ENCODE assay signal across 14 cellular contexts in genomic region chrX:40087574-40088298, GRCh38. TPM values are rescaled to one million over a fixed set of nuclear protein-coding genes. Genes with fewer than 3 reads are reported as not detected.
DNase-seq lines count a peak whose midpoint lies in the region; ATAC-seq and TF ChIP-seq lines count a peak whose summit lies in the region.
"Had no signal": no experiment of that assay in that cellular context is flagged by ENCODE, and none has a peak within 500 bp of the region (broad histone marks: within the 10 kb centered on the region; RNA-seq: fewer than 3 reads in every experiment).

No MANE protein-coding gene starts in this region.

- H3K4me2 ChIP-seq in fibroblast of lung (ENCODE audit: extremely low read depth, insufficient read depth, low read length) (peak overlapping the region; percentile 71), osteoblast (ENCODE audit: insufficient read depth, low read length) (no peak overlapping the region)

- no peak overlapping the region for H3K4me3 ChIP-seq in CD4-positive, CD25-positive, alpha-beta regulatory T cell (ENCODE audit: low read depth, low read length)
- H3K4me3 ChIP-seq in SJCRH30 (peak overlapping the region; percentile 34), fibroblast of lung (replicated peaks in 1 of 4; ENCODE audit: control extremely low read depth in 1 of 4, insufficient read depth in 1 of 4, low read depth in 3 of 4, low read length in 4 of 4) (no peak overlapping the region), osteoblast (ENCODE audit: insufficient read depth, low read length) (no peak overlapping the region), psoas muscle (no peak overlapping the region)
- H3K4me3 ChIP-seq: heart left ventricle, upper lobe of right lung had no signal

- H3K79me2 ChIP-seq in fibroblast of lung (ENCODE audit: control insufficient read depth, insufficient read depth, low read length), result peaks cover 4% of the 10 kb centered on the region
- peaks cover 86% of the 10 kb centered on the region for H3K79me2 ChIP-seq in osteoblast (ENCODE audit: insufficient read depth, low read length)

- no peak for DNase-seq in CD4-positive, CD25-positive, alpha-beta regulatory T cell
- DNase-seq in SJCRH30 (no peak), fibroblast of lung (ENCODE audit: low read depth in 2 of 2) (peak in 1 of 2 donors; percentile 55), osteoblast (ENCODE audit: insufficient read length, low spot score, missing footprints) (peak; percentile 77), psoas muscle (no peak), RPMI8226 (no peak), Calu3 (no peak)
- DNase-seq: activated CD8-positive, alpha-beta T cell treated with anti-CD3 and anti-CD28 coated beads, Interleukin-2, amount 10 ng/mL, durations not matched to agents 7 days and 5 days; activated gamma-delta T cell treated with Interleukin-2 at 50 U/mL for 16 hours; heart left ventricle; NCI-H1694 treated with DMSO at 0.1 percent for 48 hours; upper lobe of right lung had no signal

- H3K4me1 Mint-ChIP-seq in CD4-positive, CD25-positive, alpha-beta regulatory T cell, result peaks cover 20 to 79% (median 41%) of the 10 kb centered on the region in 4 donors
- peaks cover 58% of the 10 kb centered on the region for H3K4me1 Mint-ChIP-seq in stimulated activated memory B cell treated with anti-CD40 and anti-IgM and Interleukin-4, amounts not matched to agents 10 μg/mL and 1 μg/mL and 100 μg/mL, for 72 hours
- H3K4me1 Mint-ChIP-seq in Calu3 (ENCODE audit: low read depth, unreplicated experiment), result peaks cover 14% of the 10 kb centered on the region

- no peaks in the 10 kb centered on the region for H4K20me1 ChIP-seq in fibroblast of lung (ENCODE audit: control insufficient read depth, extremely low read depth, insufficient read depth, low read length)
- H4K20me1 ChIP-seq in osteoblast (ENCODE audit: insufficient read depth, low read length), result peaks cover 59% of the 10 kb centered on the region

- no peaks in the 10 kb centered on the region for H3K27me3 Mint-ChIP-seq in CD4-positive, CD25-positive, alpha-beta regulatory T cell
- no peaks in the 10 kb centered on the region for H3K27me3 Mint-ChIP-seq in stimulated activated memory B cell treated with anti-CD40 and anti-IgM and Interleukin-4, amounts not matched to agents 10 μg/mL and 1 μg/mL and 100 μg/mL, for 72 hours
- peaks cover 6% of the 10 kb centered on the region for H3K27me3 Mint-ChIP-seq in Calu3 (ENCODE audit: unreplicated experiment)

- TF ChIP-seq CTCF in fibroblast of lung (conservative IDR thresholded peaks at IDR 0.05 in 1 of 2, IDR thresholded peaks at IDR 0.05 in 1 of 2; ENCODE audit: low read depth in 1 of 2, low read length in 2 of 2) (no peak), osteoblast (IDR thresholded peaks at IDR 0.05; ENCODE audit: extremely low read depth, low read depth, low read length) (no peak), psoas muscle (IDR thresholded peaks at IDR 0.05) (no peak), Calu3 (IDR thresholded peaks at IDR 0.05; ENCODE audit: unreplicated experiment) (no peak)

- H3K27ac Mint-ChIP-seq in CD4-positive, CD25-positive, alpha-beta regulatory T cell, result peak overlapping the region in 2 of 3 donors; percentile 31 to 80
- no peak overlapping the region for H3K27ac Mint-ChIP-seq in stimulated activated memory B cell treated with anti-CD40 and anti-IgM and Interleukin-4, amounts not matched to agents 10 μg/mL and 1 μg/mL and 100 μg/mL, for 72 hours
- H3K27ac Mint-ChIP-seq in Calu3 (ENCODE audit: unreplicated experiment), result no peak overlapping the region
- H3K27ac Mint-ChIP-seq: activated CD8-positive, alpha-beta T cell treated with anti-CD3 and anti-CD28 coated beads, Interleukin-2, amount 10 ng/mL, durations not matched to agents 7 days and 5 days had no signal

- H3K4me1 ChIP-seq in CD4-positive, CD25-positive, alpha-beta regulatory T cell (ENCODE audit: control insufficient read depth, insufficient read depth, low read length, poor library complexity, severe bottlenecking), result peaks cover 75% of the 10 kb centered on the region
- peaks cover 17% of the 10 kb centered on the region for H3K4me1 ChIP-seq in SJCRH30
- peaks cover 31% of the 10 kb centered on the region for H3K4me1 ChIP-seq in fibroblast of lung (ENCODE audit: control insufficient read depth, extremely low read depth, insufficient read depth, low read length)
- peaks cover 23% of the 10 kb centered on the region for H3K4me1 ChIP-seq in osteoblast (ENCODE audit: insufficient read depth, low read length)
- H3K4me1 ChIP-seq in psoas muscle, result peaks cover 30% of the 10 kb centered on the region

- H3K9me3 ChIP-seq in CD4-positive, CD25-positive, alpha-beta regulatory T cell (ENCODE audit: control insufficient read depth in 2 of 2, low read length in 2 of 2), result no peaks in the 10 kb centered on the region
- H3K9me3 ChIP-seq in SJCRH30 (replicated peaks) (no peaks in the 10 kb centered on the region), fibroblast of lung (ENCODE audit: control insufficient read depth, insufficient read depth, low read depth, low read length) (no peaks in the 10 kb centered on the region), osteoblast (ENCODE audit: low read depth, low read length) (no peaks in the 10 kb centered on the region), psoas muscle (no peaks in the 10 kb centered on the region)
- H3K9me3 ChIP-seq: heart left ventricle, neutrophil, upper lobe of right lung had no signal

- no peak overlapping the region for H3K9ac ChIP-seq in fibroblast of lung (ENCODE audit: insufficient read depth, low read length)

- no peaks in the 10 kb centered on the region for H3K36me3 ChIP-seq in CD4-positive, CD25-positive, alpha-beta regulatory T cell (ENCODE audit: control insufficient read depth, insufficient read depth, low read length)
- H3K36me3 ChIP-seq in SJCRH30 (no peaks in the 10 kb centered on the region; the same call in 1 of the 2 replicates), fibroblast of lung (ENCODE audit: control insufficient read depth, insufficient read depth, low read length) (no peaks in the 10 kb centered on the region), osteoblast (ENCODE audit: insufficient read depth, low read length) (no peaks in the 10 kb centered on the region), psoas muscle (ENCODE audit: insufficient read depth in 1 of 2, low read depth in 1 of 2) (no peaks in the 10 kb centered on the region)
- H3K36me3 ChIP-seq: heart left ventricle, neutrophil, upper lobe of right lung had no signal

- no peaks in the 10 kb centered on the region for H3K36me3 Mint-ChIP-seq in CD4-positive, CD25-positive, alpha-beta regulatory T cell
- H3K36me3 Mint-ChIP-seq in stimulated activated memory B cell treated with anti-CD40 and anti-IgM and Interleukin-4, amounts not matched to agents 10 μg/mL and 1 μg/mL and 100 μg/mL, for 72 hours, result peaks cover 5% of the 10 kb centered on the region
- peaks cover 7% of the 10 kb centered on the region for H3K36me3 Mint-ChIP-seq in Calu3 (ENCODE audit: insufficient read depth, unreplicated experiment)

- WGBS in psoas muscle, 3 donors, result 28 to 60% (median 58%) methylated on average over 11 of the region's 11 CpGs

- BruUV-seq in Calu3 (replicated peaks; lab: Mats Ljungman, UMichigan), result no TSS peak

- peak overlapping the region in 2 of 4 donors; percentile 21 to 86 for H3K4me3 Mint-ChIP-seq in CD4-positive, CD25-positive, alpha-beta regulatory T cell
- H3K4me3 Mint-ChIP-seq in stimulated activated memory B cell treated with anti-CD40 and anti-IgM and Interleukin-4, amounts not matched to agents 10 μg/mL and 1 μg/mL and 100 μg/mL, for 72 hours, result no peak overlapping the region
- no peak overlapping the region for H3K4me3 Mint-ChIP-seq in Calu3 (ENCODE audit: low read depth, unreplicated experiment)
- H3K4me3 Mint-ChIP-seq: activated CD8-positive, alpha-beta T cell treated with anti-CD3 and anti-CD28 coated beads, Interleukin-2, amount 10 ng/mL, durations not matched to agents 7 days and 5 days had no signal

- no peaks in the 10 kb centered on the region for H3K9me3 Mint-ChIP-seq in CD4-positive, CD25-positive, alpha-beta regulatory T cell
- no peaks in the 10 kb centered on the region for H3K9me3 Mint-ChIP-seq in stimulated activated memory B cell treated with anti-CD40 and anti-IgM and Interleukin-4, amounts not matched to agents 10 μg/mL and 1 μg/mL and 100 μg/mL, for 72 hours
- H3K9me3 Mint-ChIP-seq in Calu3 (ENCODE audit: low read depth, unreplicated experiment), result no peaks in the 10 kb centered on the region

- intact Hi-C loops in psoas muscle (cut with DNase I), result no loop called here
- intact Hi-C loops in Calu3 (cut with micrococcal nuclease; ENCODE audit: unreplicated experiment), result loop anchor here (5.0 to 10.0 kb wide), 2 partner anchors 73 to 80 kb away; no protein-coding TSS in a partner anchor

- CTCF ChIA-PET in Calu3 (lab: Charles Lee), result interaction anchor here (1.2 kb wide), 1 partner anchor 10 kb away, joined by 5 read pairs; the partner anchor contains the start of gene BCOR

- H3K27me3 ChIP-seq in CD4-positive, CD25-positive, alpha-beta regulatory T cell (ENCODE audit: control insufficient read depth, insufficient read depth, low read length), result no peaks in the 10 kb centered on the region
- H3K27me3 ChIP-seq in SJCRH30 (no peaks in the 10 kb centered on the region), fibroblast of lung (ENCODE audit: control insufficient read depth, insufficient read depth, low read length) (no peaks in the 10 kb centered on the region), osteoblast (ENCODE audit: insufficient read depth, low read length) (peaks cover 40% of the 10 kb centered on the region), psoas muscle (ENCODE audit: insufficient read depth in 3 of 3, low read length in 2 of 3) (peaks cover 0 to 78% (median 0%) of the 10 kb centered on the region in 3 donors)
- H3K27me3 ChIP-seq: neutrophil, upper lobe of right lung had no signal

- H2AFZ ChIP-seq in fibroblast of lung (ENCODE audit: low read length) (no peak overlapping the region), osteoblast (ENCODE audit: low read length) (no peak overlapping the region)

- no peak overlapping the region for H3K27ac ChIP-seq in CD4-positive, CD25-positive, alpha-beta regulatory T cell (ENCODE audit: insufficient read depth, low read length, poor library complexity, severe bottlenecking)
- peak overlapping the region; percentile 91 for H3K27ac ChIP-seq in SJCRH30
- peak overlapping the region; percentile 59 for H3K27ac ChIP-seq in fibroblast of lung (ENCODE audit: insufficient read depth, low read length)
- no peak overlapping the region for H3K27ac ChIP-seq in osteoblast (ENCODE audit: low read depth, low read length)
- H3K27ac ChIP-seq in psoas muscle, result no peak overlapping the region
- H3K27ac ChIP-seq: neutrophil had no signal

- no peak for ATAC-seq in CD4-positive, CD25-positive, alpha-beta regulatory T cell (ENCODE audit: low read depth in 2 of 2)
- no peak for ATAC-seq in stimulated activated memory B cell treated with anti-CD40 and anti-IgM and Interleukin-4, amounts not matched to agents 10 μg/mL and 1 μg/mL and 100 μg/mL, for 72 hours
- ATAC-seq in psoas muscle, result no peak
- ATAC-seq: activated CD8-positive, alpha-beta T cell treated with anti-CD3 and anti-CD28 coated beads, Interleukin-2, amount 10 ng/mL, durations not matched to agents 7 days and 5 days; heart left ventricle; upper lobe of right lung had no signal

RNA-seq across cellular contexts. Expression of gene BCOR, which starts 10.0 kb away (rescaled TPM):
- total RNA-seq in CD4-positive, CD25-positive, alpha-beta regulatory T cell, result 38.0 TPM
- 1 to 10 TPM; 2.5 to 5.3 (median 3.2) TPM for polyA plus RNA-seq in CD4-positive, CD25-positive, alpha-beta regulatory T cell
- total RNA-seq in SJCRH30 (2014; rRNA removed; shearing (Covaris generic)), result 62.5 and 64.8 TPM in 2 replicates
- 4.9 and 5.8 TPM in 2 replicates for total RNA-seq in fibroblast of lung
- polyA plus RNA-seq in fibroblast of lung, result 3.0 TPM in 2 replicates
- polyA plus RNA-seq in fibroblast of lung (2012), result 5.6 and 6.4 TPM in 2 replicates
- 10.6 and 15.2 TPM in 2 replicates for polyA minus RNA-seq in fibroblast of lung (ENCODE audit: low replicate concordance)
- 14.7 and 14.8 TPM in 2 replicates for total RNA-seq in osteoblast
- 10 to 100 TPM; 18.3 to 24.3 (median 19.6) TPM for total RNA-seq in psoas muscle
- polyA plus RNA-seq in psoas muscle, result 10 to 100 TPM in 2 of 3 donors, 1 to 10 TPM in 1; 6.4 to 14.2 (median 10.1) TPM
- 20.6 and 21.1 TPM in 2 replicates for total RNA-seq in Calu3 (2022)

Comparison
In these comparisons a context has a peak if more than half of its experiments do, and no peak if none do; other contexts are left out.
1. H3K27ac ChIP-seq: peak in SJCRH30 (single experiment) and fibroblast of lung (single experiment); none in CD4-positive, CD25-positive, alpha-beta regulatory T cell (single experiment), osteoblast (single experiment) and psoas muscle (single experiment).
2. H3K27ac Mint-ChIP-seq: peak in CD4-positive, CD25-positive, alpha-beta regulatory T cell (2 of 3); none in stimulated activated memory B cell treated with anti-CD40 and anti-IgM and Interleukin-4, amounts not matched to agents 10 μg/mL and 1 μg/mL and 100 μg/mL, for 72 hours (single experiment) and Calu3 (single experiment).